ENCODE assay signal across 7 cellular contexts in the genomic region with DNA sequence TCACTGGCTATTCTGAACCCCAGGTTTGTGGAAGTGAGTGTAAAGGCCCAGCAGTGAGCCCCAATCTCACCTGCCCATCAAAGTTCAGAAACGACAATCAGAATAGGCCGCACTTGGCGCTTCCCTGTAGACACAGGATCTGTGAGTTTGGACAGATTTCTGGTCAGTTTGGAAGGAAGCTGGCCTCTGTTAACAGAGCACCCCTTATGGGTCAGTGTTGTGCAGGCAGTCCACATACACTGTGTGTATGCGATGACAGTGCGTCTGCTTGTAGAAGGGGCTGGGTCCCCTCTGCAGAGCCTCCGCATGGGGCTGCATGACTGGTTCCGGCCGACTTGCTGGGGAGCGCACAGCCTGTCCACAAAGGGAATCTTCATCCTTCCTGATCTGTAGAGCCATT.
"Had no signal": no experiment of that assay in that cellular context is flagged by ENCODE, and none has a peak within 500 bp of the region (broad histone marks: within the 10 kb centered on the region; RNA-seq: fewer than 3 reads in every experiment).

No MANE protein-coding gene starts in this region.

- H3K4me3 ChIP-seq: GM23248 had no signal

- FAIRE-seq: H54, HTR-8/SVneo had no signal

- DNase-seq: GM23248, GOT3, H9, HCEC 1CT, KBM-7 had no signal

- H3K9ac ChIP-seq: GM23248 had no signal

- H2AFZ ChIP-seq: GM23248 had no signal

- H3K27ac ChIP-seq: GM23248 had no signal
